Comparison of ENCODE assay signal across 11 cellular contexts in genomic region chr5:116671211-116671736, GRCh38.
DNase-seq lines count a peak whose midpoint lies in the region; ATAC-seq and TF ChIP-seq lines count a peak whose summit lies in the region.
"Had no signal": no experiment of that assay in that cellular context is flagged by ENCODE, and none has a peak within 500 bp of the region (broad histone marks: within the 10 kb centered on the region; RNA-seq: fewer than 3 reads in every experiment).

No MANE protein-coding gene starts in this region.

- no peaks in the 10 kb centered on the region for H3K4me1 ChIP-seq in Peyer's patch

- no peaks in the 10 kb centered on the region for H3K27me3 Mint-ChIP-seq in neural crest cell (ENCODE audit: low read depth)
- no peaks in the 10 kb centered on the region for H3K27me3 Mint-ChIP-seq in activated CD4-positive, alpha-beta T cell treated with anti-CD3 and anti-CD28 coated beads for 36 hours

- H3K36me3 Mint-ChIP-seq in neural crest cell (ENCODE audit: low read depth): no peaks in the 10 kb centered on the region
- H3K36me3 Mint-ChIP-seq in activated CD4-positive, alpha-beta T cell treated with anti-CD3 and anti-CD28 coated beads for 36 hours (ENCODE audit: low read depth): no peaks in the 10 kb centered on the region

- H3K27ac ChIP-seq in Peyer's patch: no peak overlapping the region

- POLR2A ChIA-PET in activated CD4-positive, alpha-beta T cell treated with anti-CD3 and anti-CD28 coated beads for 36 hours (lab: Charles Lee): no interaction called here

- no peak for TF ChIP-seq CTCF in neural crest cell (conservative IDR thresholded peaks at IDR 0.05)
- TF ChIP-seq CTCF in Peyer's patch (IDR thresholded peaks at IDR 0.05): no peak

- no peak overlapping the region for H3K4me3 Mint-ChIP-seq in neural crest cell
- H3K4me3 Mint-ChIP-seq in activated CD4-positive, alpha-beta T cell treated with anti-CD3 and anti-CD28 coated beads for 36 hours: no peak overlapping the region
- H3K4me3 Mint-ChIP-seq: T-helper 2 cell treated with Interferon-gamma antibody and Interleukin-4, amounts not matched to agents 5 μg/mL and 100 μg/mL, for 36 hours had no signal

- intact Hi-C loops in activated CD4-positive, alpha-beta T cell treated with anti-CD3 and anti-CD28 coated beads for 36 hours (cut with DNase I, micrococcal nuclease): no loop called here

- H3K27ac Mint-ChIP-seq in neural crest cell (ENCODE audit: unreplicated experiment): peak overlapping the region; percentile 74
- H3K27ac Mint-ChIP-seq in activated CD4-positive, alpha-beta T cell treated with anti-CD3 and anti-CD28 coated beads for 36 hours: no peak overlapping the region
- H3K27ac Mint-ChIP-seq: T-helper 2 cell treated with Interferon-gamma antibody and Interleukin-4, amounts not matched to agents 5 μg/mL and 100 μg/mL, for 36 hours had no signal

- H3K27me3 ChIP-seq in Peyer's patch: no peaks in the 10 kb centered on the region

- no peaks in the 10 kb centered on the region for H3K36me3 ChIP-seq in Peyer's patch

- peaks cover 8% of the 10 kb centered on the region for H3K9me3 Mint-ChIP-seq in neural crest cell
- no peaks in the 10 kb centered on the region for H3K9me3 Mint-ChIP-seq in activated CD4-positive, alpha-beta T cell treated with anti-CD3 and anti-CD28 coated beads for 36 hours (ENCODE audit: low read depth)
- H3K9me3 Mint-ChIP-seq: T-helper 2 cell treated with Interferon-gamma antibody and Interleukin-4, amounts not matched to agents 5 μg/mL and 100 μg/mL, for 36 hours had no signal

- no peak overlapping the region for H3K4me3 ChIP-seq in Peyer's patch

- CTCF ChIA-PET in activated CD4-positive, alpha-beta T cell treated with anti-CD3 and anti-CD28 coated beads for 36 hours (lab: Charles Lee): no interaction called here

- no peak for TF ChIP-seq POLR2A in Peyer's patch (IDR thresholded peaks at IDR 0.05)

- DNase-seq in neural crest cell (ENCODE audit: low read depth, low spot score): no peak
- DNase-seq in activated CD4-positive, alpha-beta T cell treated with anti-CD3 and anti-CD28 coated beads for 36 hours: no peak
- DNase-seq in SK-N-DZ (ENCODE audit: low spot score): no peak
- no peak for DNase-seq in Peyer's patch
- DNase-seq in kidney glomerular epithelial cell (lab: John Stamatoyannopoulos, UW): no peak
- DNase-seq: activated gamma-delta T cell, DND-41 had no signal

- H3K4me1 Mint-ChIP-seq in neural crest cell: peaks cover 51% of the 10 kb centered on the region
- H3K4me1 Mint-ChIP-seq in activated CD4-positive, alpha-beta T cell treated with anti-CD3 and anti-CD28 coated beads for 36 hours: no peaks in the 10 kb centered on the region

- H3K9me3 ChIP-seq in Peyer's patch: no peaks in the 10 kb centered on the region

- ATAC-seq in GM18907 (IDR thresholded peaks at IDR 0.05; ENCODE audit: unreplicated experiment): peak; percentile 99
- peak; percentile 97 for ATAC-seq in GM21737 (IDR thresholded peaks at IDR 0.05; ENCODE audit: unreplicated experiment)
- peak; percentile 96 for ATAC-seq in HG03378 (IDR thresholded peaks at IDR 0.05; ENCODE audit: unreplicated experiment)
- no peak for ATAC-seq in activated CD4-positive, alpha-beta T cell treated with anti-CD3 and anti-CD28 coated beads for 36 hours
